Comparison of ENCODE assay signal across 8 cellular contexts in genomic region chr12:122871851-122872785, GRCh38. TPM values are rescaled to one million over a fixed set of nuclear protein-coding genes. Genes with fewer than 3 reads are reported as not detected.
DNase-seq lines count a peak whose midpoint lies in the region; ATAC-seq, FAIRE-seq and TF ChIP-seq lines count a peak whose summit lies in the region.

No MANE protein-coding gene starts in this region.

- peaks cover 31 to 86% (median 68%) of the 10 kb centered on the region in 4 donors for H3K4me1 Mint-ChIP-seq in naive thymus-derived CD8-positive, alpha-beta T cell

- WGBS in liver = 54% methylated on average over 23 of the region's 23 CpGs
- WGBS in HepG2 (ENCODE audit: low lambda C conversion rate) = 82% methylated on average over 23 of the region's 23 CpGs
- 28% methylated on average over 23 of the region's 23 CpGs for WGBS in thymus

- H3K27ac Mint-ChIP-seq in naive thymus-derived CD8-positive, alpha-beta T cell = peak overlapping the region; percentile 88 to 97 (median 94)

- no peaks in the 10 kb centered on the region for H3K27me3 ChIP-seq in liver (ENCODE audit: control insufficient read depth in 4 of 4, insufficient read depth in 4 of 4, low read length in 3 of 4)
- no peaks in the 10 kb centered on the region for H3K27me3 ChIP-seq in HepG2 (ENCODE audit: control insufficient read depth in 1 of 2, insufficient read depth in 2 of 2, low read length in 2 of 2)
- no peaks in the 10 kb centered on the region for H3K27me3 ChIP-seq in thymus (ENCODE audit: control insufficient read depth, insufficient read depth)

- CTCF ChIA-PET in HepG2 (lab: Yijun Ruan, JAX; ENCODE audit: low intra/inter-chr PET ratio, low total read pairs) = no interaction called here

- no peak overlapping the region for H3K4me2 ChIP-seq in HepG2 (ENCODE audit: low read depth, low read length)

- FAIRE-seq in HepG2 (lab: Jason Lieb, UNC) = no peak

- POLR2A ChIA-PET in HepG2 (lab: Yijun Ruan, JAX) = no interaction called here
- POLR2A ChIA-PET in naive thymus-derived CD8-positive, alpha-beta T cell (lab: Charles Lee) = interaction anchor here (0.6 to 3.1 kb wide), 17 partner anchors 8 to 498 kb away, joined by 3 to 27 read pairs (median 5); partner anchors contain the start of genes MPHOSPH9, MTRFR and VPS37B

- H3K9me3 ChIP-seq in liver (ENCODE audit: control insufficient read depth in 4 of 4, low read length in 3 of 4) = no peaks in the 10 kb centered on the region
- H3K9me3 ChIP-seq in HepG2 (ENCODE audit: low read length) = no peaks in the 10 kb centered on the region
- no peaks in the 10 kb centered on the region for H3K9me3 ChIP-seq in thymus (ENCODE audit: control insufficient read depth)

- DNase-seq in HepG2 (ENCODE audit: low spot score) (no peak), NCI-H2227 treated with DMSO at 0.1 percent for 48 hours (lab: John Stamatoyannopoulos, UW) (peak; percentile 69), activated T-cell treated with anti-CD3 and anti-CD28 coated beads for 4 hours (peak; percentile 24), fibroblast of mammary gland (ENCODE audit: low read depth) (peak; percentile 78), SW 1271 (lab: John Stamatoyannopoulos, UW) (no peak)
- DNase-seq in naive thymus-derived CD8-positive, alpha-beta T cell = peak in 4 of 10 donors; percentile 37 to 62 (median 42)

- H3K4me1 ChIP-seq in liver (ENCODE audit: control insufficient read depth in 4 of 4, insufficient read depth in 4 of 4, low read length in 3 of 4) (peaks cover 15 to 70% (median 63%) of the 10 kb centered on the region in 4 donors), HepG2 (ENCODE audit: insufficient read depth, low read length) (peaks cover 19% of the 10 kb centered on the region), thymus (ENCODE audit: control insufficient read depth, insufficient read depth, low read length) (peaks cover 30% of the 10 kb centered on the region)

- H3K79me2 ChIP-seq in HepG2 (ENCODE audit: insufficient read depth, low read length) = peaks cover 23% of the 10 kb centered on the region

- TF ChIP-seq CTCF in liver (IDR thresholded peaks at IDR 0.05; ENCODE audit: low read depth, low read length, missing input control) (no peak), HepG2 (CRISPR knock-in tag; IDR thresholded peaks at IDR 0.05) (no peak), fibroblast of mammary gland (conservative IDR thresholded peaks at IDR 0.05; ENCODE audit: control insufficient read depth, insufficient read depth, low read depth, low read length) (no peak)

- peak overlapping the region; percentile 41 to 75 for H3K9ac ChIP-seq in liver (ENCODE audit: low read depth in 1 of 2, low read length in 2 of 2)
- no peak overlapping the region for H3K9ac ChIP-seq in HepG2 (ENCODE audit: insufficient read depth, low read depth, low read length)

- BruUV-seq in HepG2 (replicated peaks; lab: Mats Ljungman, UMichigan) = no TSS peak

- H3K36me3 ChIP-seq in liver (ENCODE audit: control insufficient read depth in 4 of 4, insufficient read depth in 3 of 4, low read depth in 1 of 4, low read length in 3 of 4) (peaks cover 0 to 15% (median 3%) of the 10 kb centered on the region in 4 donors), HepG2 (replicated peaks in 1 of 2; ENCODE audit: control insufficient read depth in 1 of 2, insufficient read depth in 2 of 2, low read length in 2 of 2) (peaks cover 0 to 9% of the 10 kb centered on the region in 2 experiments; a peak in 2 of 5 replicates), thymus (ENCODE audit: control insufficient read depth, insufficient read depth) (peaks cover 32% of the 10 kb centered on the region)

- intact Hi-C loops in HepG2 (cut with micrococcal nuclease; ENCODE audit: unreplicated experiment) = no loop called here

- H3K4me3 Mint-ChIP-seq in naive thymus-derived CD8-positive, alpha-beta T cell = peak overlapping the region; percentile 75 to 97 (median 91)

- TF ChIP-seq POLR2A in HepG2 (IDR thresholded peaks at IDR 0.05; ENCODE audit: insufficient read depth in 1 of 2, low read depth in 2 of 2, low read length in 2 of 2) = no peak

- no peaks in the 10 kb centered on the region for H4K20me1 ChIP-seq in HepG2 (ENCODE audit: insufficient read depth, low read length)

- no peaks in the 10 kb centered on the region for H3K27me3 Mint-ChIP-seq in naive thymus-derived CD8-positive, alpha-beta T cell

- TF ChIP-seq RAD21 in liver (IDR thresholded peaks at IDR 0.05) (peak in 1 of 2 donors; percentile 8), HepG2 (CRISPR knock-in tag; IDR thresholded peaks at IDR 0.05) (no peak)

- peaks cover 0 to 40% (median 9%) of the 10 kb centered on the region in 3 donors for H3K36me3 Mint-ChIP-seq in naive thymus-derived CD8-positive, alpha-beta T cell

- H3K4me3 ChIP-seq in liver (ENCODE audit: low read depth in 1 of 3, low read length in 3 of 3) (no peak overlapping the region), HepG2 (replicated peaks in 1 of 3; ENCODE audit: insufficient read depth in 1 of 3, low read depth in 2 of 3, low read length in 3 of 3) (no peak overlapping the region), fibroblast of mammary gland (ENCODE audit: control insufficient read depth, low read depth, low read length) (peak overlapping the region; percentile 33), thymus (ENCODE audit: low read length) (peak overlapping the region; percentile 21)

- ATAC-seq in HepG2 = no peak
- peak; percentile 42 to 49 for ATAC-seq in naive thymus-derived CD8-positive, alpha-beta T cell

- in situ Hi-C loops in HepG2 (cut with HindIII; ENCODE audit: extremely low pct_ligation_motif_present, low pct_unique_long_range_greater_than_20kb) = loop anchor here (25.0 kb wide), 1 partner anchor 365 kb away; the partner anchor contains the start of genes MPHOSPH9 and MTRFR

- TF ChIP-seq EP300 in HepG2 (IDR thresholded peaks at IDR 0.05; ENCODE audit: low read depth in 2 of 2, low read length in 2 of 2) = no peak
- no peak for TF ChIP-seq EP300 in HepG2 (CRISPR knock-in tag; IDR thresholded peaks at IDR 0.05; ENCODE audit: borderline replicate concordance)

- H3K27ac ChIP-seq in liver (ENCODE audit: low read depth in 1 of 2, low read length in 2 of 2) (peak overlapping the region; percentile 24 to 71), HepG2 (ENCODE audit: extremely low read length, insufficient read depth, low read length) (no peak overlapping the region), thymus (ENCODE audit: low read depth) (peak overlapping the region; percentile 56)

- no peak overlapping the region for H2AFZ ChIP-seq in HepG2 (ENCODE audit: low read length)

- H3K9me3 Mint-ChIP-seq in naive thymus-derived CD8-positive, alpha-beta T cell = no peaks in the 10 kb centered on the region

RNA-seq across cellular contexts. Expression of gene VPS37B, which starts 23.8 kb away (rescaled TPM):
- total RNA-seq in liver = 1 to 10 TPM; 4.4 to 6.8 TPM
- 1 to 10 TPM; 2.3 to 3.2 TPM for polyA plus RNA-seq in liver
- 5.3 TPM in 2 replicates for total RNA-seq in HepG2 (2016; rRNA removed; fragmentation: Illumina TruSeq; extraction: Trizol)
- total RNA-seq in HepG2 (2016; cell fraction: cytosol; rRNA removed; fragmentation: Illumina TruSeq; extraction: Trizol; ENCODE audit: low read depth) = 1.5 and 1.6 TPM in 2 replicates
- total RNA-seq in HepG2 (2016; cell fraction: insoluble cytoplasmic fraction; rRNA removed; fragmentation: Illumina TruSeq; extraction: Trizol) = 4.0 and 5.3 TPM in 2 replicates
- 5.1 and 5.2 TPM in 2 replicates for total RNA-seq in HepG2 (2016; cell fraction: membrane; rRNA removed; fragmentation: Illumina TruSeq; extraction: Trizol)
- 3.6 and 4.5 TPM in 2 replicates for total RNA-seq in HepG2 (2016; cell fraction: nucleus; rRNA removed; fragmentation: Illumina TruSeq; extraction: Trizol)
- 4.6 and 4.8 TPM in 2 replicates for polyA plus RNA-seq in HepG2 (2011; rRNA removed)
- 7.4 and 7.7 TPM in 2 replicates for polyA plus RNA-seq in HepG2 (2011; cell fraction: cytosol; rRNA removed)
- 7.8 and 10.1 TPM in 2 replicates for polyA plus RNA-seq in HepG2 (2011; cell fraction: nucleus; rRNA removed)
- 4.7 and 5.8 TPM in 2 replicates for polyA plus RNA-seq in HepG2 (2012)
- 1.9 and 2.0 TPM in 2 replicates for polyA plus RNA-seq in HepG2 (2016; cell fraction: cytosol; fragmentation: Illumina TruSeq; extraction: Trizol; ENCODE audit: low read depth)
- 6.9 and 8.5 TPM in 2 replicates for polyA plus RNA-seq in HepG2 (2016; cell fraction: insoluble cytoplasmic fraction; fragmentation: Illumina TruSeq; extraction: Trizol; ENCODE audit: low read depth)
- 4.4 and 4.6 TPM in 2 replicates for polyA plus RNA-seq in HepG2 (2016; cell fraction: membrane; fragmentation: Illumina TruSeq; extraction: Trizol; ENCODE audit: low read depth)
- polyA plus RNA-seq in HepG2 (2016; cell fraction: nucleus; fragmentation: Illumina TruSeq; extraction: Trizol; ENCODE audit: insufficient read depth, low read depth) = 8.1 and 10.3 TPM in 2 replicates
- 7.0 and 9.7 TPM in 2 replicates for polyA minus RNA-seq in HepG2 (2011; rRNA and poly(A)+ RNA removed; ENCODE audit: low replicate concordance)
- 6.2 and 6.3 TPM in 2 replicates for polyA minus RNA-seq in HepG2 (2011; cell fraction: cytosol; rRNA and poly(A)+ RNA removed)
- 8.0 and 8.7 TPM in 2 replicates for polyA minus RNA-seq in HepG2 (2011; cell fraction: nucleus; rRNA and poly(A)+ RNA removed)
- total RNA-seq in naive thymus-derived CD8-positive, alpha-beta T cell = 10 to 100 TPM; 36.4 to 37.2 TPM
- polyA plus RNA-seq in naive thymus-derived CD8-positive, alpha-beta T cell = 10 to 100 TPM; 15.2 to 19.4 (median 19.3) TPM
- polyA plus RNA-seq in thymus = 28.2 TPM

RNA-seq across cellular contexts. Expression of gene HIP1R, which starts 36.9 kb away (rescaled TPM):
- total RNA-seq in liver = 10 to 100 TPM; 18.3 to 52.5 TPM
- 10 to 100 TPM; 12.4 to 15.8 TPM for polyA plus RNA-seq in liver
- total RNA-seq in HepG2 (2016; rRNA removed; fragmentation: Illumina TruSeq; extraction: Trizol) = 8.2 and 18.4 TPM in 2 replicates
- 2.2 and 2.5 TPM in 2 replicates for total RNA-seq in HepG2 (2016; cell fraction: cytosol; rRNA removed; fragmentation: Illumina TruSeq; extraction: Trizol; ENCODE audit: low read depth)
- 6.5 and 17.6 TPM in 2 replicates for total RNA-seq in HepG2 (2016; cell fraction: insoluble cytoplasmic fraction; rRNA removed; fragmentation: Illumina TruSeq; extraction: Trizol)
- 4.3 and 5.1 TPM in 2 replicates for total RNA-seq in HepG2 (2016; cell fraction: membrane; rRNA removed; fragmentation: Illumina TruSeq; extraction: Trizol)
- 19.5 and 20.1 TPM in 2 replicates for total RNA-seq in HepG2 (2016; cell fraction: nucleus; rRNA removed; fragmentation: Illumina TruSeq; extraction: Trizol)
- 25.5 and 36.0 TPM in 2 replicates for polyA plus RNA-seq in HepG2 (2011; rRNA removed)
- polyA plus RNA-seq in HepG2 (2011; cell fraction: cytosol; rRNA removed) = 5.2 and 9.3 TPM in 2 replicates
- 174 and 222 TPM in 2 replicates for polyA plus RNA-seq in HepG2 (2011; cell fraction: nucleus; rRNA removed)
- 10.1 and 13.1 TPM in 2 replicates for polyA plus RNA-seq in HepG2 (2012)
- polyA plus RNA-seq in HepG2 (2016; cell fraction: cytosol; fragmentation: Illumina TruSeq; extraction: Trizol; ENCODE audit: low read depth) = 0.78 and 1.1 TPM in 2 replicates
- 6.1 and 6.5 TPM in 2 replicates for polyA plus RNA-seq in HepG2 (2016; cell fraction: insoluble cytoplasmic fraction; fragmentation: Illumina TruSeq; extraction: Trizol; ENCODE audit: low read depth)
- 2.0 and 2.2 TPM in 2 replicates for polyA plus RNA-seq in HepG2 (2016; cell fraction: membrane; fragmentation: Illumina TruSeq; extraction: Trizol; ENCODE audit: low read depth)
- 42.8 and 47.4 TPM in 2 replicates for polyA plus RNA-seq in HepG2 (2016; cell fraction: nucleus; fragmentation: Illumina TruSeq; extraction: Trizol; ENCODE audit: insufficient read depth, low read depth)
- 51.3 and 57.2 TPM in 2 replicates for polyA minus RNA-seq in HepG2 (2011; rRNA and poly(A)+ RNA removed; ENCODE audit: low replicate concordance)
- polyA minus RNA-seq in HepG2 (2011; cell fraction: cytosol; rRNA and poly(A)+ RNA removed) = 5.3 and 6.5 TPM in 2 replicates
- polyA minus RNA-seq in HepG2 (2011; cell fraction: nucleus; rRNA and poly(A)+ RNA removed) = 28.3 and 30.6 TPM in 2 replicates
- 100 to 1,000 TPM; 142 to 144 TPM for total RNA-seq in naive thymus-derived CD8-positive, alpha-beta T cell
- 10 to 100 TPM in 2 of 3 donors, 1 to 10 TPM in 1; 4.7 to 16.7 (median 12.9) TPM for polyA plus RNA-seq in naive thymus-derived CD8-positive, alpha-beta T cell
- 49.0 TPM for polyA plus RNA-seq in thymus

Comparison
In these comparisons a context has a peak if more than half of its experiments do, and no peak if none do; other contexts are left out.
1. H3K4me3 ChIP-seq: peak in fibroblast of mammary gland (single experiment) and thymus (single experiment); none in liver (0 of 3) and HepG2 (0 of 3).
2. DNase-seq: peak in NCI-H2227 treated with DMSO at 0.1 percent for 48 hours (single experiment), activated T-cell treated with anti-CD3 and anti-CD28 coated beads for 4 hours (single experiment) and fibroblast of mammary gland (single experiment); none in HepG2 (single experiment) and SW 1271 (0 of 2).